Comparison of ENCODE assay signal across 32 cellular contexts in the genomic region with DNA sequence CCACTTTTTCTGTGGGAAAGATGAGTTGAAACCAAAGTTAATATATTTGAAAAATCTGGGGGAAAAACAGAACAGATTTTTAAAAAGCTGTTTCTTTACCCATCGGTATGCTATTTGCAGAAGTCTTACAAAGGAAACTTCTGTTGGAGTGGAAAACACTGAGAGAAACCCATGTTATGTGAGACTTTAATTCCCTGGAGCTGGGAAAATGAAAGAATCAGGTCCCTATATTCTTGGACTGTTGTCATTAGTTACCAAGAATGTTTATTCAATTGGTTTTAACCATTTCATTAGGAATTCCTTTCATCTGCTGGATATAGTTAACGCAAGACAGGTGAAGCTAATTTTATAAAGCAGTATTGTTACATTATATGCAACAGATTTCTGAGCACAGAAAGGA.
"Had no signal": no experiment of that assay in that cellular context is flagged by ENCODE, and none has a peak within 500 bp of the region (broad histone marks: within the 10 kb centered on the region; RNA-seq: fewer than 3 reads in every experiment).

No MANE protein-coding gene starts in this region.

- H3K4me3 ChIP-seq: ascending aorta, breast epithelium, cardiac muscle cell, coronary artery, dorsolateral prefrontal cortex, esophagus muscularis mucosa had no signal

- H3K9me3 ChIP-seq: ascending aorta, breast epithelium, esophagus muscularis mucosa had no signal

- H3K36me3 ChIP-seq: ascending aorta, breast epithelium, cardiac muscle cell, esophagus muscularis mucosa, WERI-Rb-1 had no signal

- H3K9me3 Mint-ChIP-seq: activated CD4-positive, alpha-beta memory T cell treated with anti-CD3 and anti-CD28 coated beads for 36 hours; activated naive CD4-positive, alpha-beta T cell treated with anti-CD3 and anti-CD28 coated beads, Interleukin-2, amount 50 U/mL, for 24 hours; activated naive CD8-positive, alpha-beta T cell treated with anti-CD3 and anti-CD28 coated beads, Interleukin-2, amount 10 ng/mL, durations not matched to agents 7 days and 5 days; activated T-helper 1 cell treated with anti-CD3 and anti-CD28 coated beads, Interleukin-12 subunit alpha, Interleukin-12 subunit beta, Interleukin-2, Interleukin-4 antibody, amounts not matched to agents 30 ng/mL and 10 ng/mL and 1 ng/mL, durations not matched to agents 14 hours and 24 hours and 36 hours; activated T-helper 2 cell treated with anti-CD3 and anti-CD28 coated beads, Interferon-gamma antibody, Interleukin-2, Interleukin-4, amounts not matched to agents 10 μg/mL and 5 μg/mL and 100 μg/mL, durations not matched to agents 14 hours and 24 hours and 36 hours; T-helper 2 cell treated with Interferon-gamma antibody and Interleukin-4, amounts not matched to agents 5 μg/mL and 100 μg/mL, for 36 hours had no signal

- H3K4me1 ChIP-seq: breast epithelium had no signal

- H3K27me3 ChIP-seq: ascending aorta, breast epithelium, cardiac muscle cell, esophagus muscularis mucosa had no signal

- DNase-seq: activated B cell treated with CpG ODN at 0.5 μM for 24 hours; activated CD4-positive, alpha-beta memory T cell treated with anti-CD3 and anti-CD28 coated beads for 36 hours; activated CD4-positive, alpha-beta T cell treated with anti-CD3 and anti-CD28 coated beads for 48 hours; activated CD8-positive, alpha-beta memory T cell treated with anti-CD3 and anti-CD28 coated beads, Interleukin-2, amount 10 ng/mL, durations not matched to agents 7 days and 5 days; activated CD8-positive, alpha-beta memory T cell treated with anti-CD3 and anti-CD28 coated beads, Interleukin-2, amount 50 U/mL, for 4 hours; activated CD8-positive, alpha-beta T cell treated with anti-CD3 and anti-CD28 coated beads, Interleukin-2, amount 10 ng/mL, durations not matched to agents 7 days and 5 days; activated effector memory CD4-positive, alpha-beta T cell treated with anti-CD3 and anti-CD28 coated beads, Interleukin-2, amount 50 U/mL, for 16 hours; activated naive CD4-positive, alpha-beta T cell treated with anti-CD3 and anti-CD28 coated beads for 36 hours; activated naive CD8-positive, alpha-beta T cell treated with anti-CD3 and anti-CD28 coated beads, Interleukin-2, amount 10 ng/mL, durations not matched to agents 7 days and 5 days; activated T-cell treated with anti-CD3 and anti-CD28 coated beads, Interleukin-2, amount 50 U/mL, for 1 hour; activated T-cell treated with anti-CD3 and anti-CD28 coated beads, Interleukin-2, amount 50 U/mL, for 48 hours; central memory CD4-positive, alpha-beta T cell; cerebellar nuclear complex; dorsolateral prefrontal cortex; effector memory CD4-positive, alpha-beta T cell; erythroblast; head of caudate nucleus; hippocampal formation; T-helper 17 cell; T1000; WERI-Rb-1 had no signal

- H3K4me1 Mint-ChIP-seq: activated CD8-positive, alpha-beta memory T cell treated with anti-CD3 and anti-CD28 coated beads, Interleukin-2, amount 10 ng/mL, durations not matched to agents 7 days and 5 days; activated naive CD4-positive, alpha-beta T cell treated with anti-CD3 and anti-CD28 coated beads, Interleukin-2, amount 50 U/mL, for 24 hours; activated naive CD8-positive, alpha-beta T cell treated with anti-CD3 and anti-CD28 coated beads, Interleukin-2, amount 10 ng/mL, durations not matched to agents 7 days and 5 days; T-helper 17 cell had no signal

- H3K36me3 Mint-ChIP-seq: activated CD4-positive, alpha-beta memory T cell treated with anti-CD3 and anti-CD28 coated beads for 36 hours; activated CD8-positive, alpha-beta memory T cell treated with anti-CD3 and anti-CD28 coated beads, Interleukin-2, amount 10 ng/mL, durations not matched to agents 7 days and 5 days; activated naive CD4-positive, alpha-beta T cell treated with anti-CD3 and anti-CD28 coated beads, Interleukin-2, amount 50 U/mL, for 24 hours; activated naive CD8-positive, alpha-beta T cell treated with anti-CD3 and anti-CD28 coated beads, Interleukin-2, amount 10 ng/mL, durations not matched to agents 7 days and 5 days; brain had no signal

- H3K4me3 Mint-ChIP-seq: activated B cell treated with CpG ODN at 0.5 μM for 24 hours; activated CD4-positive, alpha-beta memory T cell treated with anti-CD3 and anti-CD28 coated beads for 36 hours; activated CD8-positive, alpha-beta memory T cell treated with anti-CD3 and anti-CD28 coated beads, Interleukin-2, amount 10 ng/mL, durations not matched to agents 7 days and 5 days; activated CD8-positive, alpha-beta T cell treated with anti-CD3 and anti-CD28 coated beads, Interleukin-2, amount 10 ng/mL, durations not matched to agents 7 days and 5 days; activated naive CD4-positive, alpha-beta T cell treated with anti-CD3 and anti-CD28 coated beads for 36 hours; activated naive CD4-positive, alpha-beta T cell treated with anti-CD3 and anti-CD28 coated beads, Interleukin-2, amount 50 U/mL, for 24 hours; activated naive CD8-positive, alpha-beta T cell treated with anti-CD3 and anti-CD28 coated beads, Interleukin-2, amount 10 ng/mL, durations not matched to agents 7 days and 5 days; activated T-helper 1 cell treated with anti-CD3 and anti-CD28 coated beads, Interleukin-12 subunit alpha, Interleukin-12 subunit beta, Interleukin-2, Interleukin-4 antibody, amounts not matched to agents 30 ng/mL and 10 ng/mL and 1 ng/mL, durations not matched to agents 14 hours and 24 hours and 36 hours; brain; dendritic cell treated with granulocyte-macrophage colony-stimulating factor and Interleukin-4, amounts not matched to agents 40 ng/mL and 50 ng/mL, for 4 days; T-helper 17 cell; T-helper 2 cell treated with Interferon-gamma antibody and Interleukin-4, amounts not matched to agents 5 μg/mL and 100 μg/mL, for 36 hours had no signal

- H3K27ac Mint-ChIP-seq: activated B cell treated with CpG ODN at 0.5 μM for 24 hours; activated CD4-positive, alpha-beta memory T cell treated with anti-CD3 and anti-CD28 coated beads for 36 hours; activated CD8-positive, alpha-beta memory T cell treated with anti-CD3 and anti-CD28 coated beads, Interleukin-2, amount 10 ng/mL, durations not matched to agents 7 days and 5 days; activated CD8-positive, alpha-beta T cell treated with anti-CD3 and anti-CD28 coated beads, Interleukin-2, amount 10 ng/mL, durations not matched to agents 7 days and 5 days; activated naive CD4-positive, alpha-beta T cell treated with anti-CD3 and anti-CD28 coated beads for 36 hours; activated naive CD4-positive, alpha-beta T cell treated with anti-CD3 and anti-CD28 coated beads, Interleukin-2, amount 50 U/mL, for 24 hours; activated naive CD8-positive, alpha-beta T cell treated with anti-CD3 and anti-CD28 coated beads, Interleukin-2, amount 10 ng/mL, durations not matched to agents 7 days and 5 days; activated T-helper 1 cell treated with anti-CD3 and anti-CD28 coated beads, Interleukin-12 subunit alpha, Interleukin-12 subunit beta, Interleukin-2, Interleukin-4 antibody, amounts not matched to agents 30 ng/mL and 10 ng/mL and 1 ng/mL, durations not matched to agents 14 hours and 24 hours and 36 hours; activated T-helper 2 cell treated with anti-CD3 and anti-CD28 coated beads, Interferon-gamma antibody, Interleukin-2, Interleukin-4, amounts not matched to agents 10 μg/mL and 5 μg/mL and 100 μg/mL, durations not matched to agents 14 hours and 24 hours and 36 hours; dendritic cell treated with granulocyte-macrophage colony-stimulating factor and Interleukin-4, amounts not matched to agents 40 ng/mL and 50 ng/mL, for 4 days; T-helper 17 cell; T-helper 2 cell treated with Interferon-gamma antibody and Interleukin-4, amounts not matched to agents 5 μg/mL and 100 μg/mL, for 36 hours had no signal

- H3K27me3 Mint-ChIP-seq: dendritic cell treated with granulocyte-macrophage colony-stimulating factor and Interleukin-4, amounts not matched to agents 40 ng/mL and 50 ng/mL, for 4 days had no signal

- H3K27ac ChIP-seq: ascending aorta, breast epithelium, cardiac muscle cell, coronary artery, dorsolateral prefrontal cortex, esophagus muscularis mucosa, WERI-Rb-1 had no signal
